Comparison of ENCODE assay signal across 8 cellular contexts in genomic region chr11:67301951-67302516, GRCh38. TPM values are rescaled to one million over a fixed set of nuclear protein-coding genes. Genes with fewer than 3 reads are reported as not detected.
DNase-seq lines count a peak whose midpoint lies in the region; ATAC-seq lines count a peak whose summit lies in the region.

No MANE protein-coding gene starts in this region.

- DNase-seq in SIG-M5 treated with dmso at 0.1 percent for 504 hours (lab: John Stamatoyannopoulos, UW; ENCODE audit: unreplicated experiment): peak; percentile 72
- no peak for DNase-seq in SIG-M5 (lab: John Stamatoyannopoulos, UW)
- DNase-seq in NOMO-1 treated with DMSO at 0.1 percent for 48 hours (lab: John Stamatoyannopoulos, UW; ENCODE audit: unreplicated experiment): peak; percentile 47
- peak; percentile 74 for DNase-seq in ecto neural progenitor cell (ENCODE audit: low spot score)
- no peak for DNase-seq in stimulated activated CD4-positive, alpha-beta T cell treated with anti-CD3 and anti-CD28 coated beads, Interleukin-1b, Interleukin-23, amount 100 ng/mL, for 48 hours
- DNase-seq in stimulated activated CD8-positive, alpha-beta memory T cell treated with anti-CD3 and anti-CD28 coated beads, Interleukin-4, amount 100 ng/mL, for 48 hours: no peak

- H3K36me3 ChIP-seq in mesodermal cell (ENCODE audit: control insufficient read depth, insufficient read depth, low read length): peaks cover 46% of the 10 kb centered on the region

- H3K9me3 ChIP-seq in mesodermal cell (ENCODE audit: control insufficient read depth, low read length): no peaks in the 10 kb centered on the region

- peak overlapping the region; percentile 16 for H3K27ac ChIP-seq in mesodermal cell (ENCODE audit: low read depth, low read length, severe bottlenecking)

- WGBS in mesodermal cell (ENCODE audit: insufficient coverage in 2 of 2), 2 experiments: 33 to 36% methylated on average over 10 to 12 of the region's 15 CpGs

- H3K4me3 ChIP-seq in mesodermal cell (ENCODE audit: extremely low read depth, insufficient read depth, low read length, poor library complexity, severe bottlenecking): peak overlapping the region; percentile 60

- ATAC-seq in HG03097 (IDR thresholded peaks at IDR 0.05; ENCODE audit: low FRiP score, unreplicated experiment): no peak

- H3K4me1 ChIP-seq in mesodermal cell (ENCODE audit: control insufficient read depth, insufficient read depth, low read length, poor library complexity, severe bottlenecking): peaks cover 20% of the 10 kb centered on the region

RNA-seq across cellular contexts. Expression of gene SSH3, which starts 1.3 kb away (rescaled TPM):
- 23.4 TPM for polyA plus RNA-seq in mesodermal cell (2013, experiment 1 of 2)
- 15.9 TPM for polyA plus RNA-seq in mesodermal cell (2013, experiment 2 of 2)

RNA-seq across cellular contexts. Expression of gene ANKRD13D, which starts 12.9 kb away (rescaled TPM):
- 31.7 TPM for polyA plus RNA-seq in mesodermal cell (2013, experiment 1 of 2)
- polyA plus RNA-seq in mesodermal cell (2013, experiment 2 of 2): 24.3 TPM

RNA-seq across cellular contexts. Expression of gene GRK2, which starts 35.8 kb away (rescaled TPM):
- polyA plus RNA-seq in mesodermal cell (2013, experiment 1 of 2): 46.3 TPM
- polyA plus RNA-seq in mesodermal cell (2013, experiment 2 of 2): 36.4 TPM

RNA-seq across cellular contexts. Expression of gene POLD4, which starts 51.3 kb away (rescaled TPM):
- 67.2 TPM for polyA plus RNA-seq in mesodermal cell (2013, experiment 1 of 2)
- 56.7 TPM for polyA plus RNA-seq in mesodermal cell (2013, experiment 2 of 2)

Comparison
In these comparisons a context has a peak if more than half of its experiments do, and no peak if none do; other contexts are left out.
1. DNase-seq: peak in SIG-M5 treated with dmso at 0.1 percent for 504 hours (single experiment), NOMO-1 treated with DMSO at 0.1 percent for 48 hours (single experiment) and ecto neural progenitor cell (single experiment); none in SIG-M5 (single experiment), stimulated activated CD4-positive, alpha-beta T cell treated with anti-CD3 and anti-CD28 coated beads, Interleukin-1b, Interleukin-23, amount 100 ng/mL, for 48 hours (single experiment) and stimulated activated CD8-positive, alpha-beta memory T cell treated with anti-CD3 and anti-CD28 coated beads, Interleukin-4, amount 100 ng/mL, for 48 hours (single experiment).